ENCODE assay signal across 8 cellular contexts in the genomic region with DNA sequence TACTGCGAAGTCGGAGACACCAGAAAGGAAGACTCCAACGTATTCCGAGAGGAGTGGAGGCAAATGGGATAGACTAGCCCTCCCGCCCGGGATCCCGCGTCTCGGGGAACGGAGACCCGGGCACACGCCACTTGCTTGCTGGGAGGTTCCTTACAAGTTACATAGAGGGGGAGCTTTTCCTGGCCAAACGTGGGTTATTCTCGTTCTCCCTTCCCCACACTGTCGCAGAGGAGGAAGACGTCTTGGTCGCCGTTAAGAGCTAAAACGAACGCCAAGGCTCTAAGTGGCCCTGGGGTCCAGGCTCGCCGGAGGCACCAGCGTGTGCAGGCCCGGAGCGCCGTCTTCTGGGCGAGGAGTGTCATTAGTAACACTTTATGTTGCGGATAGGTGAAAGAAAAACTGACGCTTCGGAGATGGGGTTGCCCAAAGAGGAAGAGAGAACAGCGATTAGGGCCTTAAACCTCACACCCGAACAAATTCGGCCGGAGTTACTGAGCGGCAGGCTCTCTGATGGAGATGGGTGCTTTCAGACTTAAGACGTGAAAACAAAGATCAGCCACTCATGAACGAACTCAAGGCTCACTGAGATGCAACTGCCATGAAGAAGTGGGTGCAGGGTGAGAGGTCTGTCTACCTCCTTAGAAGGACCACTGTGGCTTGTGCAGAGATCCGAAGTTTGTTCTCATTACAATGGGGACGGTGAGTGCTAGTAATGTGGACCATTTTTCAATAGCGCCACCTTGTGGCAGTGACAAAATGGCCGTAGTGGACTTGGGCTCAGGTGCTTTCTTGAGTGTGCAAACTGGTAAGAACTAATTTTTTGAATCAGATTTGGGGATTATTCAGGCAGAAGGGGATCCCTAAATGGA. TPM values are rescaled to one million over a fixed set of nuclear protein-coding genes. Genes with fewer than 3 reads are reported as not detected.
A peak's percentile ranks its signal among the peaks of the same experiment; 100 is the strongest.
DNase-seq lines count a peak whose midpoint lies in the region; ATAC-seq and TF ChIP-seq lines count a peak whose summit lies in the region.

No MANE protein-coding gene starts in this region.

- H3F3A ChIP-seq in DOHH2 (ENCODE audit: control insufficient read depth, insufficient read depth): no peaks in the 10 kb centered on the region

- no peaks in the 10 kb centered on the region for H3K36me3 Mint-ChIP-seq in neural crest cell (ENCODE audit: low read depth)

- H3K79me2 ChIP-seq in DOHH2 (ENCODE audit: control insufficient read depth, low read length): no peaks in the 10 kb centered on the region
- no peaks in the 10 kb centered on the region for H3K79me2 ChIP-seq in Karpas-422 (ENCODE audit: low read length)

- peak overlapping the region; percentile 90 for H3K4me3 Mint-ChIP-seq in neural crest cell

- intact Hi-C loops in stomach (cut with DNase I; ENCODE audit: low total_unique reads): loop anchor here (10.0 kb wide), 1 partner anchor 182 kb away; no protein-coding TSS in a partner anchor

- H3K4me2 ChIP-seq in DOHH2 (ENCODE audit: low read length): peak overlapping the region; percentile 99
- no peak overlapping the region for H3K4me2 ChIP-seq in Karpas-422 (ENCODE audit: low read depth, low read length, poor library complexity, severe bottlenecking)

- 0 to 3% (median 1%) methylated on average over 37 to 41 of the region's 41 CpGs for WGBS in stomach, 5 donors

- no peaks in the 10 kb centered on the region for H4K20me1 ChIP-seq in DOHH2 (ENCODE audit: control insufficient read depth, insufficient read depth, low read depth, low read length)
- H4K20me1 ChIP-seq in Karpas-422 (ENCODE audit: insufficient read depth, low read depth, low read length): no peaks in the 10 kb centered on the region

- peaks cover 5% of the 10 kb centered on the region for H3K27me3 ChIP-seq in DOHH2 (ENCODE audit: control insufficient read depth, low read length)
- no peaks in the 10 kb centered on the region for H3K27me3 ChIP-seq in Karpas-422 (ENCODE audit: low read length)
- H3K27me3 ChIP-seq in foreskin keratinocyte: peaks cover 19% of the 10 kb centered on the region
- peaks cover 5 to 33% (median 19%) of the 10 kb centered on the region in 3 donors for H3K27me3 ChIP-seq in stomach

- peaks cover 12% of the 10 kb centered on the region for H3K4me1 Mint-ChIP-seq in neural crest cell

- H2AFZ ChIP-seq in Karpas-422 (ENCODE audit: low read length): no peak overlapping the region

- peaks cover 41% of the 10 kb centered on the region for H3K27me3 Mint-ChIP-seq in neural crest cell (ENCODE audit: low read depth)

- H3K27ac Mint-ChIP-seq in neural crest cell (ENCODE audit: unreplicated experiment): no peak overlapping the region

- no peaks in the 10 kb centered on the region; the same call in 1 of the 2 replicates for H3K9me3 ChIP-seq in DOHH2 (ENCODE audit: control insufficient read depth, insufficient read depth, low read length)
- no peaks in the 10 kb centered on the region for H3K9me3 ChIP-seq in Karpas-422 (ENCODE audit: low read length)
- peaks cover 0 to 12% (median 5%) of the 10 kb centered on the region in 4 donors for H3K9me3 ChIP-seq in stomach

- H3K36me3 ChIP-seq in DOHH2 (ENCODE audit: control insufficient read depth, low read length) (no peaks in the 10 kb centered on the region), Karpas-422 (ENCODE audit: insufficient read depth, low read length) (no peaks in the 10 kb centered on the region), stomach (no peaks in the 10 kb centered on the region)

- TF ChIP-seq CTCF in DOHH2 (IDR thresholded peaks at IDR 0.05; ENCODE audit: low read depth, low read length, poor library complexity, severe bottlenecking): peak; percentile 89
- peak; percentile 73 for TF ChIP-seq CTCF in foreskin keratinocyte (conservative IDR thresholded peaks at IDR 0.05)
- peak; percentile 86 for TF ChIP-seq CTCF in neural crest cell (conservative IDR thresholded peaks at IDR 0.05)
- peak in 5 of 7 experiments; percentile 66 to 94 (median 83) for TF ChIP-seq CTCF in stomach (IDR thresholded peaks at IDR 0.05)

- no peak for TF ChIP-seq POLR2A in stomach (IDR thresholded peaks at IDR 0.05)

- H3K9me2 ChIP-seq in DOHH2 (replicated peaks; ENCODE audit: control insufficient read depth, low read length): no peaks in the 10 kb centered on the region
- H3K9me2 ChIP-seq in Karpas-422 (replicated peaks; ENCODE audit: insufficient read depth, low read length): no peaks in the 10 kb centered on the region

- H3K9ac ChIP-seq in Karpas-422 (ENCODE audit: low read length): no peak overlapping the region

- H3K27ac ChIP-seq in DOHH2 (ENCODE audit: low read depth, low read length): no peak overlapping the region
- no peak overlapping the region for H3K27ac ChIP-seq in Karpas-422 (ENCODE audit: low read length)
- no peak overlapping the region for H3K27ac ChIP-seq in foreskin keratinocyte
- H3K27ac ChIP-seq in stomach: peak overlapping the region in 2 of 5 donors; percentile 22 to 45

- peak overlapping the region; percentile 92 for H3K4me3 ChIP-seq in DOHH2 (ENCODE audit: low read length)
- no peak overlapping the region for H3K4me3 ChIP-seq in Karpas-422 (ENCODE audit: low read length)
- H3K4me3 ChIP-seq in stomach: peak overlapping the region; percentile 46 to 61 (median 54)

- ATAC-seq in GM21786 (IDR thresholded peaks at IDR 0.05; ENCODE audit: unreplicated experiment): peak; percentile 90
- ATAC-seq in foreskin keratinocyte: peak; percentile 80

- H3K9me3 Mint-ChIP-seq in neural crest cell: no peaks in the 10 kb centered on the region

- no peak for TF ChIP-seq EP300 in stomach (IDR thresholded peaks at IDR 0.05)

- peak; percentile 90 for DNase-seq in Karpas-422
- peak; percentile 88 for DNase-seq in RPMI8226
- peak; percentile 69 for DNase-seq in activated T-helper 9 cell treated with anti-CD3 and anti-CD28 coated beads, Interleukin-2, amount 50 U/mL, for 16 hours (ENCODE audit: low read depth)
- peak; percentile 42 to 66 for DNase-seq in foreskin keratinocyte
- peak; percentile 85 for DNase-seq in neural crest cell (ENCODE audit: low read depth, low spot score)
- peak; percentile 88 for DNase-seq in stomach

- H3K4me1 ChIP-seq in DOHH2 (ENCODE audit: control insufficient read depth, low read length) (peaks cover 9% of the 10 kb centered on the region), Karpas-422 (ENCODE audit: low read length) (no peaks in the 10 kb centered on the region), foreskin keratinocyte (no peaks in the 10 kb centered on the region), stomach (peaks cover 0 to 20% (median 12%) of the 10 kb centered on the region in 4 donors)

RNA-seq across cellular contexts. Expression of a gene that starts 11.7 kb away (rescaled TPM):
- total RNA-seq in Karpas-422 (2014; rRNA removed; shearing (Covaris generic); ENCODE audit: low replicate concordance): not detected in 2 replicates
- total RNA-seq in foreskin keratinocyte (2.3 and 3.3 TPM in 2 replicates), neural crest cell (1.2 and 1.3 TPM in 2 replicates), stomach (1 to 10 TPM in 2 of 5 donors, under 1 TPM in 2, not detected in 1; 0.72 to 6.7 (median 1.5) TPM)
- polyA plus RNA-seq in foreskin keratinocyte (1.9 TPM in 2 replicates), stomach (1 to 10 TPM in 1 of 3 donors, under 1 TPM in 2; 0.50 to 1.2 (median 0.61) TPM)

RNA-seq across cellular contexts. Expression of a gene that starts 28.2 kb away (rescaled TPM):
- not detected in 2 replicates for total RNA-seq in Karpas-422 (2014; rRNA removed; shearing (Covaris generic); ENCODE audit: low replicate concordance)
- total RNA-seq in foreskin keratinocyte (not detected in 2 replicates), neural crest cell (not detected in 2 replicates), stomach (not detected)
- polyA plus RNA-seq in foreskin keratinocyte (not detected in 2 replicates), stomach (not detected)
